Comparison of ENCODE assay signal across 8 cellular contexts in genomic region chr4:182806259-182807252, GRCh38.
DNase-seq lines count a peak whose midpoint lies in the region; ATAC-seq, FAIRE-seq and TF ChIP-seq lines count a peak whose summit lies in the region.

No MANE protein-coding gene starts in this region.

- intact Hi-C loops in left ventricle myocardium superior (cut with micrococcal nuclease) (loop anchor here (5.0 kb wide), 1 partner anchor 329 kb away; no protein-coding TSS in a partner anchor), prostate gland (cut with DNase I) (loop anchor here (5.0 to 10.0 kb wide), 5 partner anchors 329 to 1664 kb away; no protein-coding TSS in a partner anchor)

- H3F3A ChIP-seq in SU-DHL-6 (ENCODE audit: insufficient read depth) = no peaks in the 10 kb centered on the region

- 16% methylated on average over 66 of the region's 68 CpGs for WGBS in prostate gland

- H2AFZ ChIP-seq in SU-DHL-6 (ENCODE audit: low read depth, low read length, severe bottlenecking) = no peak overlapping the region

- H3K27me3 ChIP-seq in HUES6 (ENCODE audit: control insufficient read depth, insufficient read depth, low read length) (peaks cover 11% of the 10 kb centered on the region; the same call in 1 of the 2 replicates), SU-DHL-6 (ENCODE audit: low read length) (no peaks in the 10 kb centered on the region), prostate gland (replicated peaks; ENCODE audit: insufficient read depth) (no peaks in the 10 kb centered on the region)

- peaks cover 4% of the 10 kb centered on the region for H3K36me3 ChIP-seq in HUES6 (ENCODE audit: control insufficient read depth, insufficient read depth, low read length)
- H3K36me3 ChIP-seq in SU-DHL-6 (ENCODE audit: low read length) = no peaks in the 10 kb centered on the region
- H3K36me3 ChIP-seq in prostate gland = no peaks in the 10 kb centered on the region

- H3K9me2 ChIP-seq in SU-DHL-6 (replicated peaks; ENCODE audit: insufficient read depth, low read length) = no peaks in the 10 kb centered on the region

- H3K27ac ChIP-seq in HUES6 (ENCODE audit: low read depth, low read length) = no peak overlapping the region
- H3K27ac ChIP-seq in SU-DHL-6 (ENCODE audit: low read depth, low read length) = no peak overlapping the region
- no peak overlapping the region for H3K27ac ChIP-seq in prostate gland

- peaks cover 31% of the 10 kb centered on the region for H3K9me3 ChIP-seq in HUES6 (ENCODE audit: control insufficient read depth, insufficient read depth, low read depth, low read length)
- H3K9me3 ChIP-seq in SU-DHL-6 (ENCODE audit: insufficient read depth, low read length) = no peaks in the 10 kb centered on the region
- no peaks in the 10 kb centered on the region for H3K9me3 ChIP-seq in prostate gland

- H3K4me1 ChIP-seq in HUES6 (ENCODE audit: control insufficient read depth, insufficient read depth, low read length) (peaks cover 7% of the 10 kb centered on the region; the same call in 1 of the 2 replicates), prostate gland (replicated peaks) (no peaks in the 10 kb centered on the region)

- no peak for TF ChIP-seq POLR2A in prostate gland (IDR thresholded peaks at IDR 0.05)

- TF ChIP-seq CTCF in SU-DHL-6 (IDR thresholded peaks at IDR 0.05; ENCODE audit: insufficient read depth, low read length, poor library complexity, severe bottlenecking) (peak; percentile 65), prostate gland (IDR thresholded peaks at IDR 0.05) (peak; percentile 50 to 78 (median 74))

- no peaks in the 10 kb centered on the region for H3K79me2 ChIP-seq in SU-DHL-6 (ENCODE audit: insufficient read depth, low read length)

- no peak overlapping the region for H3K4me2 ChIP-seq in SU-DHL-6 (ENCODE audit: low read depth, low read length, poor library complexity, severe bottlenecking)

- H3K9ac ChIP-seq in HUES6 (ENCODE audit: low read length) (peak overlapping the region; percentile 53), SU-DHL-6 (ENCODE audit: low read length) (no peak overlapping the region)

- DNase-seq in Daoy (ENCODE audit: low read depth) = peak; percentile 62
- peak; percentile 48 for DNase-seq in amniotic epithelial cell (ENCODE audit: low read depth)
- peak; percentile 89 for DNase-seq in left ventricle myocardium superior
- peak; percentile 43 for DNase-seq in prostate gland (ENCODE audit: low spot score)
- peak; percentile 82 for DNase-seq in urothelium cell line (ENCODE audit: low spot score)

- no peaks in the 10 kb centered on the region for H4K20me1 ChIP-seq in SU-DHL-6 (ENCODE audit: low read depth, low read length)

- FAIRE-seq in urothelium cell line (lab: Jason Lieb, UNC) = no peak

- H3K4me3 ChIP-seq in HUES6 (ENCODE audit: low read depth, low read length) (peak overlapping the region; percentile 69), SU-DHL-6 (ENCODE audit: insufficient read depth, low read length, poor library complexity, severe bottlenecking) (no peak overlapping the region), prostate gland (peak overlapping the region; percentile 26 to 27)

- ATAC-seq in GM21529 (IDR thresholded peaks at IDR 0.05; ENCODE audit: unreplicated experiment) = peak; percentile 67
- peak; percentile 95 for ATAC-seq in left ventricle myocardium superior
